Comparison of ENCODE assay signal across 9 cellular contexts in genomic region chr1:155175281-155175926, GRCh38. TPM values are rescaled to one million over a fixed set of nuclear protein-coding genes. Genes with fewer than 3 reads are reported as not detected.
A peak's percentile ranks its signal among the peaks of the same experiment; 100 is the strongest.
DNase-seq lines count a peak whose midpoint lies in the region; ATAC-seq, FAIRE-seq and TF ChIP-seq lines count a peak whose summit lies in the region.
"Had no signal": no experiment of that assay in that cellular context is flagged by ENCODE, and none has a peak within 500 bp of the region (broad histone marks: within the 10 kb centered on the region; RNA-seq: fewer than 3 reads in every experiment).

No MANE protein-coding gene starts in this region.

- CTCF ChIA-PET in PC-3 (lab: Charles Lee) = interaction anchor here (1.2 kb wide), 1 partner anchor 18 kb away, joined by 8 read pairs; no protein-coding TSS in a partner anchor

- in situ Hi-C loops in GM23248 (cut with MboI) = no loop called here

- no peak for FAIRE-seq in GM12891 (lab: Jason Lieb, UNC)

- no peak overlapping the region for H2AFZ ChIP-seq in GM23248
- no peak overlapping the region for H2AFZ ChIP-seq in PC-3 (ENCODE audit: low read length)

- H3K9me2 ChIP-seq in GM23248 (ENCODE audit: insufficient read depth) = no peaks in the 10 kb centered on the region
- H3K9me2 ChIP-seq in PC-3 (replicated peaks; ENCODE audit: low read length) = no peaks in the 10 kb centered on the region

- peaks cover under 1% of the 10 kb centered on the region; the same call in 1 of the 2 replicates for H3K36me3 ChIP-seq in GM23248 (ENCODE audit: low read depth)
- peaks cover 1% of the 10 kb centered on the region; the same call in 1 of the 2 replicates for H3K36me3 ChIP-seq in PC-3 (ENCODE audit: low read depth, low read length)

- intact Hi-C loops in PC-3 (cut with micrococcal nuclease) = loop anchor here (5.0 kb wide), 1 partner anchor 417 kb away; no protein-coding TSS in a partner anchor

- H3F3A ChIP-seq in GM23248 (ENCODE audit: insufficient read depth) = peaks cover 5% of the 10 kb centered on the region; the same call in 1 of the 2 replicates
- peaks cover 4% of the 10 kb centered on the region for H3F3A ChIP-seq in PC-3 (ENCODE audit: low read length, unreplicated experiment)

- no peak for TF ChIP-seq CTCF in 22Rv1 (IDR thresholded peaks at IDR 0.05)
- no peak for TF ChIP-seq CTCF in PC-3 (conservative IDR thresholded peaks at IDR 0.05; ENCODE audit: low read depth, low read length)

- H3K36me3 Mint-ChIP-seq in activated T-helper 17 cell treated with anti-CD3 and anti-CD28 coated beads, Interleukin-2, amount 50 U/mL, for 72 hours (ENCODE audit: low read depth) = peaks cover 67% of the 10 kb centered on the region

- H3K4me2 ChIP-seq in GM23248 (ENCODE audit: unreplicated experiment) (peak overlapping the region; percentile 97), PC-3 (ENCODE audit: low read length) (no peak overlapping the region)

- no TSS peak for BruUV-seq in PC-3 (replicated peaks; lab: Mats Ljungman, UMichigan)

- WGBS in GM23248 (ENCODE audit: low coverage in 1 of 2, low lambda C conversion rate in 2 of 2, missing lambda C conversion rate in 2 of 2), 2 experiments = 79 to 85% methylated on average over 12 of the region's 12 CpGs

- H3K4me1 ChIP-seq in GM23248 (ENCODE audit: insufficient read depth) (peaks cover 11% of the 10 kb centered on the region), PC-3 (ENCODE audit: insufficient read depth, low read length) (peaks cover 29% of the 10 kb centered on the region)

- H4K20me1 ChIP-seq in GM23248 (ENCODE audit: insufficient read depth) = no peaks in the 10 kb centered on the region
- no peaks in the 10 kb centered on the region for H4K20me1 ChIP-seq in PC-3 (ENCODE audit: low read length)

- POLR2A ChIA-PET in PC-3 (lab: Charles Lee; ENCODE audit: unreplicated experiment) = no interaction called here

- no peaks in the 10 kb centered on the region for H3K9me3 Mint-ChIP-seq in activated T-helper 17 cell treated with anti-CD3 and anti-CD28 coated beads, Interleukin-2, amount 50 U/mL, for 72 hours

- H3K27me3 ChIP-seq in GM23248 (replicated peaks; ENCODE audit: insufficient read depth) = no peaks in the 10 kb centered on the region
- no peaks in the 10 kb centered on the region for H3K27me3 ChIP-seq in layer of hippocampus (ENCODE audit: control insufficient read depth, insufficient read depth, low read length)
- H3K27me3 ChIP-seq in PC-3 (ENCODE audit: low read length) = no peaks in the 10 kb centered on the region

- TF ChIP-seq POLR2A in GM12891 (IDR thresholded peaks at IDR 0.05; ENCODE audit: low read depth, low read length) = no peak

- peaks cover 24% of the 10 kb centered on the region for H3K4me1 Mint-ChIP-seq in activated T-helper 17 cell treated with anti-CD3 and anti-CD28 coated beads, Interleukin-2, amount 50 U/mL, for 72 hours

- H3K27ac ChIP-seq in 22Rv1 (peak overlapping the region; percentile 83), GM23248 (no peak overlapping the region), layer of hippocampus (ENCODE audit: low read depth, low read length) (peak overlapping the region; percentile 91), PC-3 (ENCODE audit: low read length) (no peak overlapping the region)

- DNase-seq in GM23248 = no peak
- DNase-seq in GM12891 (ENCODE audit: insufficient read length, low spot score) = no peak
- DNase-seq in SHP77 treated with DMSO at 0.1 percent for 48 hours (lab: John Stamatoyannopoulos, UW) = no peak
- DNase-seq in PC-3 = no peak

- no peaks in the 10 kb centered on the region for H3K27me3 Mint-ChIP-seq in activated T-helper 17 cell treated with anti-CD3 and anti-CD28 coated beads, Interleukin-2, amount 50 U/mL, for 72 hours

- peaks cover 26% of the 10 kb centered on the region for H3K79me2 ChIP-seq in GM23248 (ENCODE audit: insufficient read depth)
- H3K79me2 ChIP-seq in PC-3 (ENCODE audit: low read length) = peaks cover 20% of the 10 kb centered on the region

- H3K4me3 Mint-ChIP-seq in activated T-helper 17 cell treated with anti-CD3 and anti-CD28 coated beads, Interleukin-2, amount 50 U/mL, for 72 hours = peak overlapping the region; percentile 100

- H3K4me3 ChIP-seq in GM23248 (no peak overlapping the region; the same call in 1 of the 2 replicates), PC-3 (ENCODE audit: low read length) (no peak overlapping the region)

- H3K9ac ChIP-seq in GM23248 = no peak overlapping the region
- H3K9ac ChIP-seq in PC-3 (ENCODE audit: low read length) = no peak overlapping the region

- H3K9me3 ChIP-seq in GM23248 (ENCODE audit: low read depth) = no peaks in the 10 kb centered on the region
- H3K9me3 ChIP-seq in PC-3 (ENCODE audit: low read length) = no peaks in the 10 kb centered on the region

- H3K27ac Mint-ChIP-seq in activated T-helper 17 cell treated with anti-CD3 and anti-CD28 coated beads, Interleukin-2, amount 50 U/mL, for 72 hours = peak overlapping the region; percentile 100

- no peak for ATAC-seq in activated T-helper 17 cell treated with anti-CD3 and anti-CD28 coated beads, Interleukin-2, amount 50 U/mL, for 72 hours (replicated peaks)
- ATAC-seq in HG03432 (IDR thresholded peaks at IDR 0.05; ENCODE audit: unreplicated experiment) = no peak
- ATAC-seq in PC-3 = no peak
- ATAC-seq: esophagus mucosa had no signal

TF ChIP-seq in GM12891, 5 proteins besides CTCF, POLR2A, EP300 and RAD21:
- TF ChIP-seq PAX5 (IDR thresholded peaks at IDR 0.05; ENCODE audit: insufficient read depth, low read length, severe bottlenecking) (no peak), POU2F2 (IDR thresholded peaks at IDR 0.05; ENCODE audit: low read depth, low read length) (no peak), TAF1 (IDR thresholded peaks at IDR 0.05; ENCODE audit: low read depth, low read length) (no peak), SPI1 (IDR thresholded peaks at IDR 0.05; ENCODE audit: low read depth, low read length) (no peak), POLR2AphosphoS5 (IDR thresholded peaks at IDR 0.05; ENCODE audit: low read depth, low read length) (no peak)

RNA-seq across cellular contexts. Expression of gene TRIM46, which starts 1.8 kb away (rescaled TPM):
- total RNA-seq in GM23248 (2014; rRNA removed; shearing (Covaris generic)) = 3.4 TPM in 2 replicates
- 1.6 and 2.1 TPM in 2 replicates for polyA plus RNA-seq in GM23248 (2016; fragmentation: Nextera tagmentation; extraction: Ambion mirVana)
- total RNA-seq in activated T-helper 17 cell treated with anti-CD3 and anti-CD28 coated beads, Interleukin-2, amount 50 U/mL, for 72 hours = 10 to 100 TPM; 10.6 to 16.6 TPM
- polyA plus RNA-seq in GM12891 (2012; ENCODE audit: low read depth, missing spikeins) = 0.50 TPM
- 4.1 and 5.4 TPM in 2 replicates for total RNA-seq in PC-3 (2014; rRNA removed)

RNA-seq across cellular contexts. Expression of gene KRTCAP2, which starts 2.3 kb away (rescaled TPM):
- total RNA-seq in GM23248 (2014; rRNA removed; shearing (Covaris generic)) = 92.7 and 189 TPM in 2 replicates
- polyA plus RNA-seq in GM23248 (2016; fragmentation: Nextera tagmentation; extraction: Ambion mirVana) = 480 and 484 TPM in 2 replicates
- 100 to 1,000 TPM; 108 to 166 TPM for total RNA-seq in activated T-helper 17 cell treated with anti-CD3 and anti-CD28 coated beads, Interleukin-2, amount 50 U/mL, for 72 hours
- 104 TPM for polyA plus RNA-seq in GM12891 (2012; ENCODE audit: low read depth, missing spikeins)
- 241 and 257 TPM in 2 replicates for total RNA-seq in PC-3 (2014; rRNA removed)

RNA-seq across cellular contexts. Expression of gene THBS3, which starts 32.3 kb away (rescaled TPM):
- total RNA-seq in GM23248 (2014; rRNA removed; shearing (Covaris generic)) = 20.6 and 21.4 TPM in 2 replicates
- 14.9 and 16.6 TPM in 2 replicates for polyA plus RNA-seq in GM23248 (2016; fragmentation: Nextera tagmentation; extraction: Ambion mirVana)
- 10 to 100 TPM; 11.8 to 26.8 TPM for total RNA-seq in activated T-helper 17 cell treated with anti-CD3 and anti-CD28 coated beads, Interleukin-2, amount 50 U/mL, for 72 hours
- 2.8 TPM for polyA plus RNA-seq in GM12891 (2012; ENCODE audit: low read depth, missing spikeins)
- total RNA-seq in PC-3 (2014; rRNA removed) = 12.0 and 13.0 TPM in 2 replicates

RNA-seq across cellular contexts. Expression of gene MTX1, which starts 33.1 kb away (rescaled TPM):
- 39.6 and 61.4 TPM in 2 replicates for total RNA-seq in GM23248 (2014; rRNA removed; shearing (Covaris generic))
- 69.2 and 78.6 TPM in 2 replicates for polyA plus RNA-seq in GM23248 (2016; fragmentation: Nextera tagmentation; extraction: Ambion mirVana)
- total RNA-seq in activated T-helper 17 cell treated with anti-CD3 and anti-CD28 coated beads, Interleukin-2, amount 50 U/mL, for 72 hours = 10 to 100 TPM; 31.3 to 59.9 TPM
- polyA plus RNA-seq in GM12891 (2012; ENCODE audit: low read depth, missing spikeins) = 43.0 TPM
- total RNA-seq in PC-3 (2014; rRNA removed) = 141 and 152 TPM in 2 replicates

RNA-seq across cellular contexts. Expression of gene DPM3, which starts 35.1 kb away (rescaled TPM):
- 21.8 and 50.7 TPM in 2 replicates for total RNA-seq in GM23248 (2014; rRNA removed; shearing (Covaris generic))
- polyA plus RNA-seq in GM23248 (2016; fragmentation: Nextera tagmentation; extraction: Ambion mirVana) = 75.3 and 82.3 TPM in 2 replicates
- total RNA-seq in activated T-helper 17 cell treated with anti-CD3 and anti-CD28 coated beads, Interleukin-2, amount 50 U/mL, for 72 hours = 10 to 100 TPM; 29.4 to 40.6 TPM
- polyA plus RNA-seq in GM12891 (2012; ENCODE audit: low read depth, missing spikeins) = 60.7 TPM
- 53.6 and 74.3 TPM in 2 replicates for total RNA-seq in PC-3 (2014; rRNA removed)

Comparison
In these comparisons a context has a peak if more than half of its experiments do, and no peak if none do; other contexts are left out.
1. H3K27ac ChIP-seq: peak in 22Rv1 (single experiment) and layer of hippocampus (single experiment); none in GM23248 (single experiment) and PC-3 (single experiment).